In genomic region chr11:61161190-61162091, GRCh38 we compare ENCODE assay signal across 8 cellular contexts.
DNase-seq lines count a peak whose midpoint lies in the region; ATAC-seq and TF ChIP-seq lines count a peak whose summit lies in the region.

VPS37C (minus strand) TSS chr11:61161426; CDS start chr11:61138829, 22,597 bp downstream.

- peak; percentile 74 for DNase-seq in AG09319 (ENCODE audit: extremely low read depth, low read depth)
- DNase-seq in NCI-H345 treated with DMSO at 0.1 percent for 48 hours (lab: John Stamatoyannopoulos, UW; ENCODE audit: unreplicated experiment), result peak; percentile 72
- DNase-seq in activated CD4-positive, CD25-positive, alpha-beta regulatory T cell treated with anti-CD3 and anti-CD28 coated beads, Interleukin-2, amount 50 U/mL, for 16 hours (ENCODE audit: low read depth, low spot score), result peak; percentile 78
- DNase-seq in central memory CD4-positive, alpha-beta T cell, result peak; percentile 89
- peak; percentile 85 for DNase-seq in iris pigment epithelial cell (ENCODE audit: low read depth)
- DNase-seq in stimulated activated CD4-positive, alpha-beta T cell treated with anti-CD3 and anti-CD28 coated beads, Interleukin-12 subunit alpha, Interleukin-12 subunit beta, amount 100 ng/mL, for 24 hours (ENCODE audit: low read depth in 2 of 2), result peak; percentile 83 to 89

- ATAC-seq in GM19025 (IDR thresholded peaks at IDR 0.05; ENCODE audit: low read depth, unreplicated experiment) (peak; percentile 72), HG03196 (IDR thresholded peaks at IDR 0.05; ENCODE audit: unreplicated experiment) (peak; percentile 79)

- TF ChIP-seq CTCF in AG09319 (IDR thresholded peaks at IDR 0.05; ENCODE audit: low read depth, low read length), result no peak

Comparison
In these comparisons a context has a peak if more than half of its experiments do, and no peak if none do; other contexts are left out.
1. Peak in every context shown above with its lines: DNase-seq and ATAC-seq.